ENCODE assay signal across 1 cellular context in genomic region chr14:39431416-39432178, GRCh38.
TF ChIP-seq lines count a peak whose summit lies in the region.

No MANE protein-coding gene starts in this region.

TF ChIP-seq in HepG2, 621 proteins besides CTCF, POLR2A, EP300 and RAD21 (continued from another document and continues in another):
- TF ChIP-seq ZBTB38 (CRISPR knock-in tag; IDR thresholded peaks at IDR 0.05) (peak; percentile 77), TAF15 (IDR thresholded peaks at IDR 0.05; ENCODE audit: low read depth, low read length, poor library complexity, severe bottlenecking) (no peak), PAWR (CRISPR knock-in tag; IDR thresholded peaks at IDR 0.05; ENCODE audit: borderline replicate concordance) (no peak; the same call in 1 of the 2 replicates), REL (CRISPR knock-in tag; conservative IDR thresholded peaks at IDR 0.05) (peak; percentile 99), ZNF800 (CRISPR knock-in tag; IDR thresholded peaks at IDR 0.05) (peak; percentile 79; the same call in 1 of the 2 replicates), ZNF577 (CRISPR knock-in tag; IDR thresholded peaks at IDR 0.05; ENCODE audit: borderline replicate concordance, low read depth) (no peak), ZNF350 (CRISPR knock-in tag; IDR thresholded peaks at IDR 0.05; ENCODE audit: borderline replicate concordance, low read depth) (peak; percentile 49; the same call in 1 of the 2 replicates), ZNF598 (CRISPR knock-in tag; IDR thresholded peaks at IDR 0.05; ENCODE audit: borderline replicate concordance) (no peak), IKZF1 (IDR thresholded peaks at IDR 0.05) (no peak), ZNF251 (CRISPR knock-in tag; IDR thresholded peaks at IDR 0.05) (no peak; the same call in 1 of the 2 replicates), ZNF260 (CRISPR knock-in tag; IDR thresholded peaks at IDR 0.05; ENCODE audit: borderline replicate concordance, low read depth) (0 out of 2 replicates have a peak, but pooled peaks have one; percentile 89), ZNF431 (CRISPR knock-in tag; IDR thresholded peaks at IDR 0.05; ENCODE audit: borderline replicate concordance, low read depth) (no peak; the same call in 1 of the 2 replicates), ZNF3 (CRISPR knock-in tag; IDR thresholded peaks at IDR 0.05) (no peak), ATF7-NPFF (CRISPR knock-in tag; IDR thresholded peaks at IDR 0.05; ENCODE audit: low read depth) (peak; percentile 91; the same call in 1 of the 2 replicates), ZFP41 (CRISPR knock-in tag; IDR thresholded peaks at IDR 0.05; ENCODE audit: borderline replicate concordance) (peak; percentile 97), ZNF672 (CRISPR knock-in tag; IDR thresholded peaks at IDR 0.05) (no peak), ZNF615 (CRISPR knock-in tag; IDR thresholded peaks at IDR 0.05; ENCODE audit: borderline replicate concordance) (no peak), RELA (CRISPR knock-in tag; IDR thresholded peaks at IDR 0.05) (peak; percentile 48; the same call in 1 of the 2 replicates), NR2C2 (CRISPR knock-in tag; IDR thresholded peaks at IDR 0.05; ENCODE audit: borderline replicate concordance) (no peak; the same call in 1 of the 2 replicates), ZBTB39 (CRISPR knock-in tag; IDR thresholded peaks at IDR 0.05) (no peak; the same call in 1 of the 2 replicates), HINFP (CRISPR knock-in tag; IDR thresholded peaks at IDR 0.05; ENCODE audit: low read depth) (no peak)
- TF ChIP-seq, protein P1, sequence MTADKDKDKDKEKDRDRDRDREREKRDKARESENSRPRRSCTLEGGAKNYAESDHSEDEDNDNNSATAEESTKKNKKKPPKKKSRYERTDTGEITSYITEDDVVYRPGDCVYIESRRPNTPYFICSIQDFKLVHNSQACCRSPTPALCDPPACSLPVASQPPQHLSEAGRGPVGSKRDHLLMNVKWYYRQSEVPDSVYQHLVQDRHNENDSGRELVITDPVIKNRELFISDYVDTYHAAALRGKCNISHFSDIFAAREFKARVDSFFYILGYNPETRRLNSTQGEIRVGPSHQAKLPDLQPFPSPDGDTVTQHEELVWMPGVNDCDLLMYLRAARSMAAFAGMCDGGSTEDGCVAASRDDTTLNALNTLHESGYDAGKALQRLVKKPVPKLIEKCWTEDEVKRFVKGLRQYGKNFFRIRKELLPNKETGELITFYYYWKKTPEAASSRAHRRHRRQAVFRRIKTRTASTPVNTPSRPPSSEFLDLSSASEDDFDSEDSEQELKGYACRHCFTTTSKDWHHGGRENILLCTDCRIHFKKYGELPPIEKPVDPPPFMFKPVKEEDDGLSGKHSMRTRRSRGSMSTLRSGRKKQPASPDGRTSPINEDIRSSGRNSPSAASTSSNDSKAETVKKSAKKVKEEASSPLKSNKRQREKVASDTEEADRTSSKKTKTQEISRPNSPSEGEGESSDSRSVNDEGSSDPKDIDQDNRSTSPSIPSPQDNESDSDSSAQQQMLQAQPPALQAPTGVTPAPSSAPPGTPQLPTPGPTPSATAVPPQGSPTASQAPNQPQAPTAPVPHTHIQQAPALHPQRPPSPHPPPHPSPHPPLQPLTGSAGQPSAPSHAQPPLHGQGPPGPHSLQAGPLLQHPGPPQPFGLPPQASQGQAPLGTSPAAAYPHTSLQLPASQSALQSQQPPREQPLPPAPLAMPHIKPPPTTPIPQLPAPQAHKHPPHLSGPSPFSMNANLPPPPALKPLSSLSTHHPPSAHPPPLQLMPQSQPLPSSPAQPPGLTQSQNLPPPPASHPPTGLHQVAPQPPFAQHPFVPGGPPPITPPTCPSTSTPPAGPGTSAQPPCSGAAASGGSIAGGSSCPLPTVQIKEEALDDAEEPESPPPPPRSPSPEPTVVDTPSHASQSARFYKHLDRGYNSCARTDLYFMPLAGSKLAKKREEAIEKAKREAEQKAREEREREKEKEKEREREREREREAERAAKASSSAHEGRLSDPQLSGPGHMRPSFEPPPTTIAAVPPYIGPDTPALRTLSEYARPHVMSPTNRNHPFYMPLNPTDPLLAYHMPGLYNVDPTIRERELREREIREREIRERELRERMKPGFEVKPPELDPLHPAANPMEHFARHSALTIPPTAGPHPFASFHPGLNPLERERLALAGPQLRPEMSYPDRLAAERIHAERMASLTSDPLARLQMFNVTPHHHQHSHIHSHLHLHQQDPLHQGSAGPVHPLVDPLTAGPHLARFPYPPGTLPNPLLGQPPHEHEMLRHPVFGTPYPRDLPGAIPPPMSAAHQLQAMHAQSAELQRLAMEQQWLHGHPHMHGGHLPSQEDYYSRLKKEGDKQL (CRISPR knock-in tag; IDR thresholded peaks at IDR 0.05; ENCODE audit: low read depth), result no peak
- TF ChIP-seq, protein P2, sequence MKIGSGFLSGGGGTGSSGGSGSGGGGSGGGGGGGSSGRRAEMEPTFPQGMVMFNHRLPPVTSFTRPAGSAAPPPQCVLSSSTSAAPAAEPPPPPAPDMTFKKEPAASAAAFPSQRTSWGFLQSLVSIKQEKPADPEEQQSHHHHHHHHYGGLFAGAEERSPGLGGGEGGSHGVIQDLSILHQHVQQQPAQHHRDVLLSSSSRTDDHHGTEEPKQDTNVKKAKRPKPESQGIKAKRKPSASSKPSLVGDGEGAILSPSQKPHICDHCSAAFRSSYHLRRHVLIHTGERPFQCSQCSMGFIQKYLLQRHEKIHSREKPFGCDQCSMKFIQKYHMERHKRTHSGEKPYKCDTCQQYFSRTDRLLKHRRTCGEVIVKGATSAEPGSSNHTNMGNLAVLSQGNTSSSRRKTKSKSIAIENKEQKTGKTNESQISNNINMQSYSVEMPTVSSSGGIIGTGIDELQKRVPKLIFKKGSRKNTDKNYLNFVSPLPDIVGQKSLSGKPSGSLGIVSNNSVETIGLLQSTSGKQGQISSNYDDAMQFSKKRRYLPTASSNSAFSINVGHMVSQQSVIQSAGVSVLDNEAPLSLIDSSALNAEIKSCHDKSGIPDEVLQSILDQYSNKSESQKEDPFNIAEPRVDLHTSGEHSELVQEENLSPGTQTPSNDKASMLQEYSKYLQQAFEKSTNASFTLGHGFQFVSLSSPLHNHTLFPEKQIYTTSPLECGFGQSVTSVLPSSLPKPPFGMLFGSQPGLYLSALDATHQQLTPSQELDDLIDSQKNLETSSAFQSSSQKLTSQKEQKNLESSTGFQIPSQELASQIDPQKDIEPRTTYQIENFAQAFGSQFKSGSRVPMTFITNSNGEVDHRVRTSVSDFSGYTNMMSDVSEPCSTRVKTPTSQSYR (CRISPR knock-in tag; IDR thresholded peaks at IDR 0.05; ENCODE audit: borderline replicate concordance), result no peak
- TF ChIP-seq, protein P3, sequence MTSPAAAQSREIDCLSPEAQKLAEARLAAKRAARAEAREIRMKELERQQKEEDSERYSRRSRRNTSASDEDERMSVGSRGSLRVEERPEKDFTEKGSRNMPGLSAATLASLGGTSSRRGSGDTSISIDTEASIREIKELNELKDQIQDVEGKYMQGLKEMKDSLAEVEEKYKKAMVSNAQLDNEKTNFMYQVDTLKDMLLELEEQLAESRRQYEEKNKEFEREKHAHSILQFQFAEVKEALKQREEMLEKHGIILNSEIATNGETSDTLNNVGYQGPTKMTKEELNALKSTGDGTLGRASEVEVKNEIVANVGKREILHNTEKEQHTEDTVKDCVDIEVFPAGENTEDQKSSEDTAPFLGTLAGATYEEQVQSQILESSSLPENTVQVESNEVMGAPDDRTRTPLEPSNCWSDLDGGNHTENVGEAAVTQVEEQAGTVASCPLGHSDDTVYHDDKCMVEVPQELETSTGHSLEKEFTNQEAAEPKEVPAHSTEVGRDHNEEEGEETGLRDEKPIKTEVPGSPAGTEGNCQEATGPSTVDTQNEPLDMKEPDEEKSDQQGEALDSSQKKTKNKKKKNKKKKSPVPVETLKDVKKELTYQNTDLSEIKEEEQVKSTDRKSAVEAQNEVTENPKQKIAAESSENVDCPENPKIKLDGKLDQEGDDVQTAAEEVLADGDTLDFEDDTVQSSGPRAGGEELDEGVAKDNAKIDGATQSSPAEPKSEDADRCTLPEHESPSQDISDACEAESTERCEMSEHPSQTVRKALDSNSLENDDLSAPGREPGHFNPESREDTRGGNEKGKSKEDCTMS (CRISPR knock-in tag; conservative IDR thresholded peaks at IDR 0.05), result no peak
- TF ChIP-seq, protein P4, sequence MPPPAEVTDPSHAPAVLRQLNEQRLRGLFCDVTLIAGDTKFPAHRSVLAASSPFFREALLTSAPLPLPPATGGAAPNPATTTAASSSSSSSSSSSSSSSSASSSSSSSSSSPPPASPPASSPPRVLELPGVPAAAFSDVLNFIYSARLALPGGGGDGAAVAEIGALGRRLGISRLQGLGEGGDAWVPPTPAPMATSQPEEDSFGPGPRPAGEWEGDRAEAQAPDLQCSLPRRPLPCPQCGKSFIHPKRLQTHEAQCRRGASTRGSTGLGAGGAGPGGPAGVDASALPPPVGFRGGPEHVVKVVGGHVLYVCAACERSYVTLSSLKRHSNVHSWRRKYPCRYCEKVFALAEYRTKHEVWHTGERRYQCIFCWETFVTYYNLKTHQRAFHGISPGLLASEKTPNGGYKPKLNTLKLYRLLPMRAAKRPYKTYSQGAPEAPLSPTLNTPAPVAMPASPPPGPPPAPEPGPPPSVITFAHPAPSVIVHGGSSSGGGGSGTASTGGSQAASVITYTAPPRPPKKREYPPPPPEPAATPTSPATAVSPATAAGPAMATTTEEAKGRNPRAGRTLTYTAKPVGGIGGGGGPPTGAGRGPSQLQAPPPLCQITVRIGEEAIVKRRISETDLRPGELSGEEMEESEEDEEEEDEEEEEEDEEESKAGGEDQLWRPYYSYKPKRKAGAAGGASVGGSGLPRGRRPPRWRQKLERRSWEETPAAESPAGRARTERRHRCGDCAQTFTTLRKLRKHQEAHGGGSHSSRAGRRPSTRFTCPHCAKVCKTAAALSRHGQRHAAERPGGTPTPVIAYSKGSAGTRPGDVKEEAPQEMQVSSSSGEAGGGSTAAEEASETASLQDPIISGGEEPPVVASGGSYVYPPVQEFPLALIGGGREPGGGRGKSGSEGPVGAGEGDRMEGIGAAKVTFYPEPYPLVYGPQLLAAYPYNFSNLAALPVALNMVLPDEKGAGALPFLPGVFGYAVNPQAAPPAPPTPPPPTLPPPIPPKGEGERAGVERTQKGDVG (CRISPR knock-in tag; IDR thresholded peaks at IDR 0.05; ENCODE audit: borderline replicate concordance), result peak; percentile 75
- TF ChIP-seq, protein P5, sequence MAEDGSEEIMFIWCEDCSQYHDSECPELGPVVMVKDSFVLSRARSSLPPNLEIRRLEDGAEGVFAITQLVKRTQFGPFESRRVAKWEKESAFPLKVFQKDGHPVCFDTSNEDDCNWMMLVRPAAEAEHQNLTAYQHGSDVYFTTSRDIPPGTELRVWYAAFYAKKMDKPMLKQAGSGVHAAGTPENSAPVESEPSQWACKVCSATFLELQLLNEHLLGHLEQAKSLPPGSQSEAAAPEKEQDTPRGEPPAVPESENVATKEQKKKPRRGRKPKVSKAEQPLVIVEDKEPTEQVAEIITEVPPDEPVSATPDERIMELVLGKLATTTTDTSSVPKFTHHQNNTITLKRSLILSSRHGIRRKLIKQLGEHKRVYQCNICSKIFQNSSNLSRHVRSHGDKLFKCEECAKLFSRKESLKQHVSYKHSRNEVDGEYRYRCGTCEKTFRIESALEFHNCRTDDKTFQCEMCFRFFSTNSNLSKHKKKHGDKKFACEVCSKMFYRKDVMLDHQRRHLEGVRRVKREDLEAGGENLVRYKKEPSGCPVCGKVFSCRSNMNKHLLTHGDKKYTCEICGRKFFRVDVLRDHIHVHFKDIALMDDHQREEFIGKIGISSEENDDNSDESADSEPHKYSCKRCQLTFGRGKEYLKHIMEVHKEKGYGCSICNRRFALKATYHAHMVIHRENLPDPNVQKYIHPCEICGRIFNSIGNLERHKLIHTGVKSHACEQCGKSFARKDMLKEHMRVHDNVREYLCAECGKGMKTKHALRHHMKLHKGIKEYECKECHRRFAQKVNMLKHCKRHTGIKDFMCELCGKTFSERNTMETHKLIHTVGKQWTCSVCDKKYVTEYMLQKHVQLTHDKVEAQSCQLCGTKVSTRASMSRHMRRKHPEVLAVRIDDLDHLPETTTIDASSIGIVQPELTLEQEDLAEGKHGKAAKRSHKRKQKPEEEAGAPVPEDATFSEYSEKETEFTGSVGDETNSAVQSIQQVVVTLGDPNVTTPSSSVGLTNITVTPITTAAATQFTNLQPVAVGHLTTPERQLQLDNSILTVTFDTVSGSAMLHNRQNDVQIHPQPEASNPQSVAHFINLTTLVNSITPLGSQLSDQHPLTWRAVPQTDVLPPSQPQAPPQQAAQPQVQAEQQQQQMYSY (CRISPR knock-in tag; IDR thresholded peaks at IDR 0.05), result no peak
